19 cellular contexts compared by ENCODE assay signal in the genomic region with DNA sequence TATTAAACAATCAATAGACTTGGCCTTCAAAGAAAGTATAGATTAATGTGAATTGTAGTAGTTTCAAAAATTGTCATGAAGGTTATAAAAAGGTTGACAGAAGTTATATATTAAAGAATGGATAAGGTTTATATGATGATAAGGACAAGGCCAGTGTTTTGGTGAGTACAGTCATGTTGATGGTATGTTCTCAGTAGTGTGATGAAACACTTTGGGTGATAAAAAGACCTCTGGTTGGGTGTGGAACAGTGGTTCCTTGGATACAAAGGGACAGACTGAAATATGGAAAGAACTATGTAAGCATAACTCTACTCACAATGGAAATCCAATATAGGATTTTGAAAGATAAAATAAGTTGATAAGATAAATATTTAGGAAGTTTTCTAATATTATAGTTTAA.
"Had no signal": no experiment of that assay in that cellular context is flagged by ENCODE, and none has a peak within 500 bp of the region (broad histone marks: within the 10 kb centered on the region; RNA-seq: fewer than 3 reads in every experiment).

No MANE protein-coding gene starts in this region.

- H3K36me3 ChIP-seq: ascending aorta, gastroesophageal sphincter, left lung, prostate gland, vagina, WERI-Rb-1 had no signal

- ATAC-seq: gastroesophageal sphincter; left lung; right cardiac atrium; stimulated activated naive CD8-positive, alpha-beta T cell treated with anti-CD3 and anti-CD28 coated beads, Interleukin-15, amount 100 ng/mL, for 72 hours had no signal

- H3K4me3 ChIP-seq: ascending aorta, gastroesophageal sphincter, left lung, prostate gland, vagina had no signal

- H3K27me3 ChIP-seq: ascending aorta, gastroesophageal sphincter, left lung, vagina had no signal

- H3K27ac ChIP-seq: ascending aorta, gastroesophageal sphincter, left lung, prostate gland, vagina, WERI-Rb-1 had no signal

- H3K9me3 ChIP-seq: ascending aorta, gastroesophageal sphincter, prostate gland, vagina had no signal

- DNase-seq: activated CD4-positive, alpha-beta T cell treated with anti-CD3 and anti-CD28 coated beads, Interleukin-2, amount 50 U/mL, for 48 hours; activated gamma-delta T cell; dermis blood vessel endothelial cell; effector memory CD4-positive, alpha-beta T cell; islet precursor cell; left lung; naive B cell; right cardiac atrium; small intestine; stimulated activated CD4-positive, alpha-beta T cell treated with anti-CD3 and anti-CD28 coated beads, Interleukin-15, amount 100 ng/mL, for 24 hours; stimulated activated CD4-positive, alpha-beta T cell treated with anti-CD3 and anti-CD28 coated beads, Interleukin-2, amount 100 ng/mL, for 48 hours; stimulated activated naive CD8-positive, alpha-beta T cell treated with anti-CD3 and anti-CD28 coated beads, Interleukin-15, amount 100 ng/mL, for 72 hours; T-helper 2 cell; trophoblast cell; WERI-Rb-1 had no signal

- H3K4me1 ChIP-seq: ascending aorta, gastroesophageal sphincter, left lung, prostate gland, vagina had no signal
